In the genomic region with DNA sequence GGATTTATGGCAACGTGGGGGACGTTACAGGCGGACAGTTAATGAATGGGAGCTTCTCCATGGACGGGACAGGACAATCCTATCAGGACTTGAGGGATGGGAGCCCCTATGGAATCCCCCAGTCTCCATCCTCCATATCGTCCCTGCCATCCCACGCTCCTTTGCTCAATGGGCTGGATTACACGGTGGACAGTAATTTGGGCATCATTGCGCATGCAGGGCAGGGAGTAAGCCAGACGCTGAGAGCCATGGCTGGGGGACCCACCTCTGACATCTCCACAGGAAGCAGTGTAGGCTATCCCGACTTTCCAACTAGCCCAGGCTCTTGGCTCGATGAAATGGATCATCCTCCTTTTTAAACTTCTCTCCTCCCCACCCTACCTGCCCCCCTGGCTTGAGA, we compare ENCODE assay signal across 32 cellular contexts. TPM values are rescaled to one million over a fixed set of nuclear protein-coding genes. Genes with fewer than 3 reads are reported as not detected.
"Had no signal": no experiment of that assay in that cellular context is flagged by ENCODE, and none has a peak within 500 bp of the region (broad histone marks: within the 10 kb centered on the region; RNA-seq: fewer than 3 reads in every experiment).

No MANE protein-coding gene starts in this region.

- DNase-seq: naive thymus-derived CD4-positive, alpha-beta T cell; nephron progenitor cell; occipital lobe; pancreas; psoas muscle; right cardiac atrium; spleen; stimulated activated CD4-positive, alpha-beta T cell treated with anti-CD3 and anti-CD28 coated beads, Interleukin-12 subunit alpha, Interleukin-12 subunit beta, amount 100 ng/mL, for 4 hours; stimulated activated CD4-positive, alpha-beta T cell treated with anti-CD3 and anti-CD28 coated beads, Interleukin-1b, Interleukin-23, amount 100 ng/mL, for 48 hours; stimulated activated CD4-positive, alpha-beta T cell treated with anti-CD3 and anti-CD28 coated beads, Interleukin-4, amount 100 ng/mL, for 1 hour; stimulated activated CD4-positive, alpha-beta T cell treated with anti-CD3 and anti-CD28 coated beads, Interleukin-4, amount 100 ng/mL, for 4 hours; stimulated activated CD8-positive, alpha-beta memory T cell treated with anti-CD3 and anti-CD28 coated beads, Interleukin-4, amount 100 ng/mL, for 48 hours; stimulated activated naive CD4-positive, alpha-beta T cell; stimulated activated naive CD8-positive, alpha-beta T cell treated with anti-CD3 and anti-CD28 coated beads, Interleukin-15, amount 100 ng/mL, for 72 hours; stimulated activated naive CD8-positive, alpha-beta T cell treated with anti-CD3 and anti-CD28 coated beads, Interleukin-15, Interleukin-2, amounts not matched to agents 100 U/mL and 50 U/mL, for 24 hours; substantia nigra; testis; tibial artery; transverse colon; upper lobe of left lung had no signal

- H3K27ac ChIP-seq: pancreas, psoas muscle, skin epidermis, spleen, suprapubic skin, testis, tibial artery, transverse colon, upper lobe of left lung, vagina had no signal

- H3K27me3 ChIP-seq: pancreas, spleen, suprapubic skin, testis, tibial artery, transverse colon, upper lobe of left lung, vagina had no signal

- H3K27me3 Mint-ChIP-seq: naive thymus-derived CD4-positive, alpha-beta T cell; natural killer cell treated with Interleukin-12 subunit alpha and Interleukin-12 subunit beta and Interleukin-15 and Interleukin-18, amount 100 ng/mL, for 72 hours; progenitor cell of endocrine pancreas; stimulated activated memory B cell treated with anti-CD40 and anti-IgM and Interleukin-4, amounts not matched to agents 10 μg/mL and 1 μg/mL and 100 μg/mL, for 72 hours; stimulated activated naive CD8-positive, alpha-beta T cell treated with anti-CD3 and anti-CD28 coated beads, Interleukin-15, amount 100 ng/mL, for 72 hours had no signal

- H3K4me3 ChIP-seq: pancreas, psoas muscle, skin epidermis, smooth muscle cell, spleen, suprapubic skin, testis, tibial artery, transverse colon, upper lobe of left lung, vagina had no signal

- H3K9me3 Mint-ChIP-seq: naive thymus-derived CD4-positive, alpha-beta T cell; natural killer cell treated with Interleukin-12 subunit alpha and Interleukin-12 subunit beta and Interleukin-15 and Interleukin-18, amount 100 ng/mL, for 72 hours; nephron progenitor cell; neural crest cell; stimulated activated memory B cell treated with anti-CD40 and anti-IgM and Interleukin-4, amounts not matched to agents 10 μg/mL and 1 μg/mL and 100 μg/mL, for 72 hours; stimulated activated naive CD8-positive, alpha-beta T cell treated with anti-CD3 and anti-CD28 coated beads, Interleukin-15, amount 100 ng/mL, for 72 hours had no signal

- ATAC-seq: naive thymus-derived CD4-positive, alpha-beta T cell; natural killer cell treated with Interleukin-12 subunit alpha and Interleukin-12 subunit beta and Interleukin-15 and Interleukin-18, amount 100 ng/mL, for 72 hours; pancreas; psoas muscle; right cardiac atrium; sciatic nerve; stimulated activated memory B cell treated with anti-CD40 and anti-IgM and Interleukin-4, amounts not matched to agents 10 μg/mL and 1 μg/mL and 100 μg/mL, for 72 hours; stimulated activated naive CD8-positive, alpha-beta T cell treated with anti-CD3 and anti-CD28 coated beads, Interleukin-15, amount 100 ng/mL, for 72 hours; stimulated activated naive CD8-positive, alpha-beta T cell treated with anti-CD3 and anti-CD28 coated beads, Interleukin-15, Interleukin-2, amounts not matched to agents 100 U/mL and 50 U/mL, for 24 hours had no signal

- FAIRE-seq: pancreas, urothelium cell line had no signal

- H3K4me2 ChIP-seq: smooth muscle cell had no signal

- H3K36me3 ChIP-seq: pancreas, transverse colon, vagina had no signal

- H3K4me3 Mint-ChIP-seq: naive thymus-derived CD4-positive, alpha-beta T cell; natural killer cell treated with Interleukin-12 subunit alpha and Interleukin-12 subunit beta and Interleukin-15 and Interleukin-18, amount 100 ng/mL, for 72 hours; nephron progenitor cell; neural crest cell; stimulated activated memory B cell treated with anti-CD40 and anti-IgM and Interleukin-4, amounts not matched to agents 10 μg/mL and 1 μg/mL and 100 μg/mL, for 72 hours; stimulated activated naive CD8-positive, alpha-beta T cell treated with anti-CD3 and anti-CD28 coated beads, Interleukin-15, amount 100 ng/mL, for 72 hours had no signal

- H3K4me1 Mint-ChIP-seq: stimulated activated memory B cell treated with anti-CD40 and anti-IgM and Interleukin-4, amounts not matched to agents 10 μg/mL and 1 μg/mL and 100 μg/mL, for 72 hours; stimulated activated naive CD8-positive, alpha-beta T cell treated with anti-CD3 and anti-CD28 coated beads, Interleukin-15, amount 100 ng/mL, for 72 hours had no signal

- H3K9me3 ChIP-seq: pancreas, psoas muscle, spleen, suprapubic skin, testis, tibial artery, transverse colon, upper lobe of left lung, vagina had no signal

- H3K27ac Mint-ChIP-seq: natural killer cell treated with Interleukin-12 subunit alpha and Interleukin-12 subunit beta and Interleukin-15 and Interleukin-18, amount 100 ng/mL, for 72 hours; nephron progenitor cell; progenitor cell of endocrine pancreas; stimulated activated memory B cell treated with anti-CD40 and anti-IgM and Interleukin-4, amounts not matched to agents 10 μg/mL and 1 μg/mL and 100 μg/mL, for 72 hours; stimulated activated naive CD8-positive, alpha-beta T cell treated with anti-CD3 and anti-CD28 coated beads, Interleukin-15, amount 100 ng/mL, for 72 hours had no signal

- H3K36me3 Mint-ChIP-seq: natural killer cell treated with Interleukin-12 subunit alpha and Interleukin-12 subunit beta and Interleukin-15 and Interleukin-18, amount 100 ng/mL, for 72 hours had no signal

- H3K4me1 ChIP-seq: suprapubic skin, testis, tibial artery, vagina had no signal

RNA-seq across cellular contexts. Expression of a gene that starts 44.2 kb away (rescaled TPM):
- total RNA-seq: natural killer cell treated with Interleukin-12 subunit alpha and Interleukin-12 subunit beta and Interleukin-15 and Interleukin-18, amount 100 ng/mL, for 72 hours; osteoblast; psoas muscle; right cardiac atrium; sciatic nerve; smooth muscle cell; ureter had no signal
- polyA plus RNA-seq: smooth muscle cell had no signal
